ENCODE assay signal across 8 cellular contexts in genomic region chr19:48624067-48624594, GRCh38. TPM values are rescaled to one million over a fixed set of nuclear protein-coding genes. Genes with fewer than 3 reads are reported as not detected.
DNase-seq lines count a peak whose midpoint lies in the region; ATAC-seq, FAIRE-seq and TF ChIP-seq lines count a peak whose summit lies in the region.

No MANE protein-coding gene starts in this region.

- peaks cover 35% of the 10 kb centered on the region for H3K4me1 Mint-ChIP-seq in mesothelial cell of epicardium

- FAIRE-seq in GM19239 (lab: Jason Lieb, UNC) (peak; percentile 98), endometrium (lab: Jason Lieb, UNC) (peak; percentile 69)

- TF ChIP-seq CTCF in AG09319 (IDR thresholded peaks at IDR 0.05; ENCODE audit: low read depth, low read length) (no peak), mesothelial cell of epicardium (IDR thresholded peaks at IDR 0.05; ENCODE audit: unreplicated experiment) (no peak)

- peak overlapping the region; percentile 97 for H3K27ac Mint-ChIP-seq in mesothelial cell of epicardium

- H3K9me3 Mint-ChIP-seq in mesothelial cell of epicardium: no peaks in the 10 kb centered on the region

- DNase-seq in AG09319 (ENCODE audit: extremely low read depth, low read depth): peak; percentile 91
- DNase-seq in GM19239 (ENCODE audit: insufficient read length, low spot score): peak; percentile 95
- DNase-seq in NCI-H82 treated with DMSO at 0.1 percent for 48 hours (lab: John Stamatoyannopoulos, UW; ENCODE audit: unreplicated experiment): peak; percentile 95
- DNase-seq in activated T-cell treated with anti-CD3 and anti-CD28 coated beads for 1 hour (ENCODE audit: low read depth): peak; percentile 94
- DNase-seq in mesothelial cell of epicardium (ENCODE audit: low spot score in 2 of 2, unreplicated experiment in 2 of 2): peak; percentile 96 to 98
- peak; percentile 87 for DNase-seq in stimulated activated CD8-positive, alpha-beta memory T cell treated with anti-CD3 and anti-CD28 coated beads, Interleukin-15, amount 100 ng/mL, for 24 hours (ENCODE audit: low read depth)

- no peaks in the 10 kb centered on the region for H3K27me3 Mint-ChIP-seq in mesothelial cell of epicardium (ENCODE audit: low read depth)

- peak; percentile 56 for ATAC-seq in HG03442 (IDR thresholded peaks at IDR 0.05; ENCODE audit: unreplicated experiment)

- H3K36me3 Mint-ChIP-seq in mesothelial cell of epicardium: no peaks in the 10 kb centered on the region

- peak overlapping the region; percentile 76 for H3K4me3 Mint-ChIP-seq in mesothelial cell of epicardium

RNA-seq across cellular contexts. Expression of gene SPHK2, which starts 4.8 kb away (rescaled TPM):
- total RNA-seq in mesothelial cell of epicardium: 25.3 to 28.6 TPM (median 27.7 TPM) in 3 replicates

RNA-seq across cellular contexts. Expression of gene RPL18, which starts 5.2 kb away (rescaled TPM):
- 1,586 to 1,657 TPM (median 1,644 TPM) in 3 replicates for total RNA-seq in mesothelial cell of epicardium

RNA-seq across cellular contexts. Expression of gene FAM83E, which starts 9.3 kb away (rescaled TPM):
- total RNA-seq in mesothelial cell of epicardium: 2.5 to 3.9 TPM (median 3.7 TPM) in 3 replicates

RNA-seq across cellular contexts. Expression of gene DBP, which starts 13.0 kb away (rescaled TPM):
- 11.5 to 13.2 TPM (median 13.1 TPM) in 3 replicates for total RNA-seq in mesothelial cell of epicardium

RNA-seq across cellular contexts. Expression of gene SPACA4, which starts 17.6 kb away (rescaled TPM):
- total RNA-seq in mesothelial cell of epicardium: not detected in 3 replicates

Comparison
In these comparisons a context has a peak if more than half of its experiments do, and no peak if none do; other contexts are left out.
1. Peak in every context shown above with its lines: DNase-seq and ATAC-seq.